ENCODE assay signal across 21 cellular contexts in the genomic region with DNA sequence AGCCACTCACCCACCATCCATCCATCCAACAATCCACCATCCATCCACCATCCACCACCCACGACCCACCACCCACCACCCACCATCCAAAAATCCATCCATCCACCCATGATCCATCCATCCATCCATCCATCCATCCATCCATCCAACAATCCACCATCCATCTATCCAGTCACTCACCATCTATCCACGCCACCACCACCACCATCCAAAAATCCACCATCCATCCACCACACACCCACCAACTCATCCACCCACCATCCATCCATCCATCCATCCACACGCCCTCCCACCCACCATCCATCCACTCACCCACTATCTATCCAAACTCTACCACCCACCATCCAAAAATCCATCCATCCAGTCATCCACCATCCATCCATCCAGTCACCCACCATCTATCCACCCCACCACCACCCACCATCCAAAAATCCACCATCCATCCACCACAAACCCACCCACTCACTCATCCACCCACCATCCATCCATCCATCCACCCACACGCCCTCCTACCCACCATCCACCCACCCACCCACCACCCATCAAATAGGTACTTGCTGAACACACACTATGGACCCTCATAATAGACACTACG.
"Had no signal": no experiment of that assay in that cellular context is flagged by ENCODE, and none has a peak within 500 bp of the region (broad histone marks: within the 10 kb centered on the region; RNA-seq: fewer than 3 reads in every experiment).

No MANE protein-coding gene starts in this region.

- H3K27me3 Mint-ChIP-seq: naive B cell; stimulated activated naive CD8-positive, alpha-beta T cell treated with anti-CD3 and anti-CD28 coated beads, Interleukin-15, amount 100 ng/mL, for 72 hours had no signal

- FAIRE-seq: endometrium, frontal cortex, islet of Langerhans had no signal

- H3K4me3 Mint-ChIP-seq: nephron; stimulated activated effector memory CD8-positive, alpha-beta T cell treated with anti-CD3 and anti-CD28 coated beads, Interleukin-12 subunit alpha, Interleukin-12 subunit beta, amount 100 ng/mL, for 72 hours; stimulated activated naive CD8-positive, alpha-beta T cell treated with anti-CD3 and anti-CD28 coated beads, Interleukin-15, amount 100 ng/mL, for 72 hours had no signal

- H3K27ac ChIP-seq: heart right ventricle, psoas muscle, right lobe of liver, testis, tibial nerve, upper lobe of right lung had no signal

- DNase-seq: effector memory CD4-positive, alpha-beta T cell; heart right ventricle; hypothalamus; kidney glomerular epithelial cell; mesendoderm; naive B cell; psoas muscle; retina; right lobe of liver; stimulated activated CD4-positive, alpha-beta T cell treated with anti-CD3 and anti-CD28 coated beads, Interleukin-4, amount 100 ng/mL, for 1 hour; stimulated activated CD8-positive, alpha-beta memory T cell treated with anti-CD3 and anti-CD28 coated beads, Interleukin-4, amount 100 ng/mL, for 48 hours; stimulated activated naive CD8-positive, alpha-beta T cell treated with anti-CD3 and anti-CD28 coated beads, Interleukin-15, amount 100 ng/mL, for 72 hours; testis; upper lobe of right lung had no signal

- H3K27me3 ChIP-seq: heart right ventricle, right lobe of liver, testis, tibial nerve, upper lobe of right lung had no signal

- H3K4me1 ChIP-seq: psoas muscle, right lobe of liver, testis, tibial nerve, upper lobe of right lung had no signal

- H3K9me3 Mint-ChIP-seq: nephron; stimulated activated effector memory CD8-positive, alpha-beta T cell treated with anti-CD3 and anti-CD28 coated beads, Interleukin-12 subunit alpha, Interleukin-12 subunit beta, amount 100 ng/mL, for 72 hours; stimulated activated naive CD8-positive, alpha-beta T cell treated with anti-CD3 and anti-CD28 coated beads, Interleukin-15, amount 100 ng/mL, for 72 hours had no signal

- H3K4me3 ChIP-seq: heart right ventricle, psoas muscle, right lobe of liver, testis, tibial nerve, upper lobe of right lung had no signal

- H3K4me1 Mint-ChIP-seq: nephron had no signal

- H3K27ac Mint-ChIP-seq: nephron had no signal

- H3K9me3 ChIP-seq: heart right ventricle, psoas muscle, right lobe of liver, testis, tibial nerve, upper lobe of right lung had no signal

- ATAC-seq: esophagus mucosa; heart right ventricle; psoas muscle; right lobe of liver; stimulated activated effector memory CD8-positive, alpha-beta T cell treated with anti-CD3 and anti-CD28 coated beads, Interleukin-12 subunit alpha, Interleukin-12 subunit beta, amount 100 ng/mL, for 72 hours; stimulated activated naive CD8-positive, alpha-beta T cell treated with anti-CD3 and anti-CD28 coated beads, Interleukin-15, amount 100 ng/mL, for 72 hours; upper lobe of right lung had no signal
